In genomic region chr1:2203671-2204383, GRCh38 we compare ENCODE assay signal across 9 cellular contexts. TPM values are rescaled to one million over a fixed set of nuclear protein-coding genes. Genes with fewer than 3 reads are reported as not detected.
DNase-seq lines count a peak whose midpoint lies in the region; ATAC-seq, FAIRE-seq and TF ChIP-seq lines count a peak whose summit lies in the region.
"Had no signal": no experiment of that assay in that cellular context is flagged by ENCODE, and none has a peak within 500 bp of the region (broad histone marks: within the 10 kb centered on the region; RNA-seq: fewer than 3 reads in every experiment).

No MANE protein-coding gene starts in this region.

- H3K4me1 Mint-ChIP-seq in stimulated activated memory B cell treated with anti-CD40 and anti-IgM and Interleukin-4, amounts not matched to agents 10 μg/mL and 1 μg/mL and 100 μg/mL, for 72 hours = peaks cover 51% of the 10 kb centered on the region
- H3K4me1 Mint-ChIP-seq in activated CD4-positive, alpha-beta T cell treated with anti-CD3 and anti-CD28 coated beads, Interleukin-2, amount 10 ng/mL, durations not matched to agents 24 days and 14 days = peaks cover 13% of the 10 kb centered on the region

- peak overlapping the region; percentile 70 for H3K27ac ChIP-seq in caudate nucleus (ENCODE audit: low read depth, low read length)
- H3K27ac ChIP-seq in right lobe of liver = peak overlapping the region; percentile 39 to 76 (median 57)
- peak overlapping the region in 1 of 2 donors; percentile 89 for H3K27ac ChIP-seq in small intestine (ENCODE audit: low read depth in 1 of 2, low read length in 1 of 2)

- H3K27me3 Mint-ChIP-seq in stimulated activated memory B cell treated with anti-CD40 and anti-IgM and Interleukin-4, amounts not matched to agents 10 μg/mL and 1 μg/mL and 100 μg/mL, for 72 hours = no peaks in the 10 kb centered on the region
- H3K27me3 Mint-ChIP-seq in activated CD4-positive, alpha-beta T cell treated with anti-CD3 and anti-CD28 coated beads, Interleukin-2, amount 10 ng/mL, durations not matched to agents 24 days and 14 days = no peaks in the 10 kb centered on the region

- no peaks in the 10 kb centered on the region for H3K36me3 ChIP-seq in H7 (replicated peaks; ENCODE audit: control insufficient read depth, insufficient read depth, low read length)
- no peaks in the 10 kb centered on the region for H3K36me3 ChIP-seq in right lobe of liver
- no peaks in the 10 kb centered on the region for H3K36me3 ChIP-seq in small intestine (ENCODE audit: control insufficient read depth in 2 of 2, insufficient read depth in 2 of 2, low read length in 2 of 2)

- FAIRE-seq in small intestine (lab: Jason Lieb, UNC) = no peak

- H3K4me1 ChIP-seq in right lobe of liver (peaks cover 0 to 34% (median 17%) of the 10 kb centered on the region in 4 donors), small intestine (ENCODE audit: control insufficient read depth in 2 of 2, insufficient read depth in 1 of 2, low read depth in 1 of 2, low read length in 1 of 2) (peaks cover 4 to 8% of the 10 kb centered on the region in 2 donors)

- no peak for DNase-seq in H7
- DNase-seq in caudate nucleus (lab: John Stamatoyannopoulos, UW) = no peak
- DNase-seq in right lobe of liver = peak in 2 of 3 donors; percentile 58 to 59
- no peak for DNase-seq in NCI-H1092 treated with DMSO at 0.1 percent for 48 hours (lab: John Stamatoyannopoulos, UW)
- no peak for DNase-seq in small intestine
- DNase-seq in activated CD4-positive, alpha-beta T cell treated with anti-CD3 and anti-CD28 coated beads, Interleukin-2, amount 10 ng/mL, durations not matched to agents 24 days and 14 days = no peak
- DNase-seq: activated CD4-positive, alpha-beta T cell treated with anti-CD3 and anti-CD28 coated beads for 4 hours had no signal

- peaks cover 8% of the 10 kb centered on the region; the same call in 1 of the 2 replicates for H3K27me3 ChIP-seq in H7 (ENCODE audit: control insufficient read depth, insufficient read depth, low read length)
- H3K27me3 ChIP-seq in right lobe of liver = no peaks in the 10 kb centered on the region
- no peaks in the 10 kb centered on the region for H3K27me3 ChIP-seq in small intestine (ENCODE audit: control insufficient read depth in 2 of 2, insufficient read depth in 2 of 2, low read length in 2 of 2)

- H3K4me3 ChIP-seq in H7 (ENCODE audit: insufficient read depth, low read depth, low read length) (peak overlapping the region; percentile 63), right lobe of liver (peak overlapping the region; percentile 33 to 52 (median 38)), small intestine (ENCODE audit: low read depth in 1 of 2, low read length in 2 of 2) (no peak overlapping the region)

- H3K9me3 ChIP-seq in right lobe of liver (no peaks in the 10 kb centered on the region), small intestine (ENCODE audit: control insufficient read depth, low read depth) (no peaks in the 10 kb centered on the region)

- ATAC-seq in right lobe of liver = no peak
- no peak for ATAC-seq in stimulated activated memory B cell treated with anti-CD40 and anti-IgM and Interleukin-4, amounts not matched to agents 10 μg/mL and 1 μg/mL and 100 μg/mL, for 72 hours
- no peak for ATAC-seq in GM21737 (IDR thresholded peaks at IDR 0.05; ENCODE audit: unreplicated experiment)

- intact Hi-C loops in right lobe of liver (cut with DNase I) = no loop called here
- intact Hi-C loops in activated CD4-positive, alpha-beta T cell treated with anti-CD3 and anti-CD28 coated beads, Interleukin-2, amount 10 ng/mL, durations not matched to agents 24 days and 14 days (cut with micrococcal nuclease) = loop anchor here (1.0 to 2.0 kb wide), 2 partner anchors 9 to 23 kb away; no protein-coding TSS in a partner anchor

- H3K9me3 Mint-ChIP-seq in stimulated activated memory B cell treated with anti-CD40 and anti-IgM and Interleukin-4, amounts not matched to agents 10 μg/mL and 1 μg/mL and 100 μg/mL, for 72 hours = no peaks in the 10 kb centered on the region
- H3K9me3 Mint-ChIP-seq in activated CD4-positive, alpha-beta T cell treated with anti-CD3 and anti-CD28 coated beads, Interleukin-2, amount 10 ng/mL, durations not matched to agents 24 days and 14 days = no peaks in the 10 kb centered on the region

- TF ChIP-seq CTCF in right lobe of liver (IDR thresholded peaks at IDR 0.05) = no peak

- no peak overlapping the region for H3K4me3 Mint-ChIP-seq in stimulated activated memory B cell treated with anti-CD40 and anti-IgM and Interleukin-4, amounts not matched to agents 10 μg/mL and 1 μg/mL and 100 μg/mL, for 72 hours
- no peak overlapping the region for H3K4me3 Mint-ChIP-seq in activated CD4-positive, alpha-beta T cell treated with anti-CD3 and anti-CD28 coated beads, Interleukin-2, amount 10 ng/mL, durations not matched to agents 24 days and 14 days

- H3K36me3 Mint-ChIP-seq in stimulated activated memory B cell treated with anti-CD40 and anti-IgM and Interleukin-4, amounts not matched to agents 10 μg/mL and 1 μg/mL and 100 μg/mL, for 72 hours = no peaks in the 10 kb centered on the region
- H3K36me3 Mint-ChIP-seq in activated CD4-positive, alpha-beta T cell treated with anti-CD3 and anti-CD28 coated beads, Interleukin-2, amount 10 ng/mL, durations not matched to agents 24 days and 14 days (ENCODE audit: low read depth) = no peaks in the 10 kb centered on the region

- TF ChIP-seq POLR2A in right lobe of liver (IDR thresholded peaks at IDR 0.05) = no peak

- peak overlapping the region; percentile 46 for H3K27ac Mint-ChIP-seq in stimulated activated memory B cell treated with anti-CD40 and anti-IgM and Interleukin-4, amounts not matched to agents 10 μg/mL and 1 μg/mL and 100 μg/mL, for 72 hours
- no peak overlapping the region for H3K27ac Mint-ChIP-seq in activated CD4-positive, alpha-beta T cell treated with anti-CD3 and anti-CD28 coated beads, Interleukin-2, amount 10 ng/mL, durations not matched to agents 24 days and 14 days

- WGBS in right lobe of liver (ENCODE audit: insufficient coverage, low coverage, low lambda C conversion rate, missing lambda C conversion rate) = 98% methylated on average over 6 of the region's 23 CpGs
- WGBS in small intestine, 3 donors = 70 to 87% (median 82%) methylated on average over 23 of the region's 23 CpGs

RNA-seq across cellular contexts. Expression of gene FAAP20, which starts 9.3 kb away (rescaled TPM):
- 60.5 and 69.9 TPM in 2 replicates for total RNA-seq in H7 (2014; rRNA removed; shearing (Covaris generic))
- total RNA-seq in right lobe of liver = 10 to 100 TPM; 18.9 to 26.0 (median 24.4) TPM
- 10 to 100 TPM; 20.6 to 51.4 (median 39.4) TPM for polyA plus RNA-seq in small intestine
- 55.8 and 60.3 TPM in 2 replicates for total RNA-seq in activated CD4-positive, alpha-beta T cell treated with anti-CD3 and anti-CD28 coated beads, Interleukin-2, amount 10 ng/mL, durations not matched to agents 24 days and 14 days

RNA-seq across cellular contexts. Expression of gene SKI, which starts 24.3 kb away (rescaled TPM):
- total RNA-seq in H7 (2014; rRNA removed; shearing (Covaris generic)) = 29.2 and 29.9 TPM in 2 replicates
- total RNA-seq in right lobe of liver = 10 to 100 TPM; 23.7 to 84.8 (median 31.4) TPM
- polyA plus RNA-seq in small intestine = 10 to 100 TPM in 1 of 3 donors, 1 to 10 TPM in 2; 4.2 to 17.8 (median 5.4) TPM
- total RNA-seq in activated CD4-positive, alpha-beta T cell treated with anti-CD3 and anti-CD28 coated beads, Interleukin-2, amount 10 ng/mL, durations not matched to agents 24 days and 14 days = 40.7 and 41.1 TPM in 2 replicates

Comparison
In these comparisons a context has a peak if more than half of its experiments do, and no peak if none do; other contexts are left out.
1. DNase-seq: peak in right lobe of liver (2 of 3); none in H7 (single experiment), caudate nucleus (0 of 61), NCI-H1092 treated with DMSO at 0.1 percent for 48 hours (single experiment), small intestine (single experiment) and activated CD4-positive, alpha-beta T cell treated with anti-CD3 and anti-CD28 coated beads, Interleukin-2, amount 10 ng/mL, durations not matched to agents 24 days and 14 days (single experiment).
2. H3K4me3 ChIP-seq: peak in H7 (single experiment) and right lobe of liver (3 of 3); none in small intestine (0 of 2).